Comparison of ENCODE assay signal across 1 cellular context in genomic region chr19:12955996-12956395, GRCh38.
TF ChIP-seq lines count a peak whose summit lies in the region.

No MANE protein-coding gene starts in this region.

TF ChIP-seq in GM23338, 12 proteins besides CTCF, POLR2A, EP300 and RAD21 (continued from another document):
- TF ChIP-seq ZNF462 (CRISPR knock-in tag; IDR thresholded peaks at IDR 0.05): no peak
